Comparison of ENCODE assay signal across 24 cellular contexts in genomic region chr19:46289724-46290619, GRCh38. TPM values are rescaled to one million over a fixed set of nuclear protein-coding genes. Genes with fewer than 3 reads are reported as not detected.
A peak's percentile ranks its signal among the peaks of the same experiment; 100 is the strongest.
DNase-seq lines count a peak whose midpoint lies in the region; ATAC-seq, FAIRE-seq and TF ChIP-seq lines count a peak whose summit lies in the region.
"Had no signal": no experiment of that assay in that cellular context is flagged by ENCODE, and none has a peak within 500 bp of the region (broad histone marks: within the 10 kb centered on the region; RNA-seq: fewer than 3 reads in every experiment).

No MANE protein-coding gene starts in this region.

- peaks cover 21% of the 10 kb centered on the region for H3K9me3 ChIP-seq in A549
- H3K9me3 ChIP-seq in HCT116 (ENCODE audit: control insufficient read depth in 1 of 2, insufficient read depth in 1 of 2, low read depth in 1 of 2, low read length in 2 of 2): peaks cover 7% of the 10 kb centered on the region in 2 experiments; a peak in 2 of 4 replicates

- intact Hi-C loops in HCT116 (cut with micrococcal nuclease): no loop called here

- RAD21 ChIA-PET in HCT116 (lab: Charles Lee; ENCODE audit: low non-redundant PET in 1 of 2, low total read pairs in 2 of 2, uncharacterized antibody in 2 of 2, unreplicated experiment in 2 of 2): no interaction called here

- H3K27ac ChIP-seq in A549 (peak overlapping the region; percentile 4 to 60; a peak in 4 of 6 replicates), HCT116 (ENCODE audit: low read depth, low read length) (no peak overlapping the region), epithelial cell of prostate (peak overlapping the region; percentile 91), rectal smooth muscle tissue (ENCODE audit: low read depth, low read length) (peak overlapping the region; percentile 0)
- H3K27ac ChIP-seq: SK-N-MC, WERI-Rb-1 had no signal

- BruUV-seq in HCT116 (replicated peaks; lab: Mats Ljungman, UMichigan): no TSS peak

- CTCF ChIA-PET in A549 (lab: Yijun Ruan, JAX) (interaction anchor here (0.6 to 2.9 kb wide), 13 partner anchors 9 to 262 kb away, joined by 3 to 31 read pairs (median 4); partner anchors contain the start of gene PPP5C), HCT116 (lab: Charles Lee) (interaction anchor here (2.0 kb wide), 1 partner anchor 9 kb away, joined by 9 read pairs; no protein-coding TSS in a partner anchor), T-cell (lab: Charles Lee) (no interaction called here)

- peaks cover 10 to 13% of the 10 kb centered on the region in 2 donors for H3K27me3 Mint-ChIP-seq in T-cell

- 57% methylated on average over 4 of the region's 4 CpGs for WGBS in A549 (ENCODE audit: missing lambda C conversion rate)

- no peak for TF ChIP-seq CTCF in A549 (IDR thresholded peaks at IDR 0.05)
- TF ChIP-seq CTCF in HCT116 (IDR thresholded peaks at IDR 0.05 in 2 of 3, conservative IDR thresholded peaks at IDR 0.05 in 1 of 3; ENCODE audit: borderline replicate concordance in 1 of 3, insufficient read depth in 1 of 3, low read depth in 2 of 3, low read length in 2 of 3): no peak

- H3K36me3 ChIP-seq in HCT116 (ENCODE audit: control insufficient read depth in 1 of 2, insufficient read depth in 2 of 2, low read length in 2 of 2) (no peaks in the 10 kb centered on the region), rectal smooth muscle tissue (ENCODE audit: control insufficient read depth, insufficient read depth, low read length) (no peaks in the 10 kb centered on the region)
- H3K36me3 ChIP-seq: WERI-Rb-1 had no signal

- TF ChIP-seq POLR2A in A549 (IDR thresholded peaks at IDR 0.05; ENCODE audit: low read length) (no peak), HCT116 (IDR thresholded peaks at IDR 0.05; ENCODE audit: borderline replicate concordance, extremely low read depth, insufficient read depth, insufficient read length) (no peak)

- H3K27me3 ChIP-seq in HCT116 (ENCODE audit: insufficient read depth, low read length) (0 out of 2 replicates have a peak, but pooled peaks cover 4% of the 10 kb centered on the region), rectal smooth muscle tissue (ENCODE audit: control insufficient read depth, insufficient read depth, low read length) (no peaks in the 10 kb centered on the region)

- H3K79me2 ChIP-seq in HCT116 (ENCODE audit: insufficient read depth, low read length): no peaks in the 10 kb centered on the region

- no peak overlapping the region for H3K4me3 ChIP-seq in A549
- no peak overlapping the region for H3K4me3 ChIP-seq in HCT116 (replicated peaks in 1 of 2; ENCODE audit: low read depth in 1 of 2, low read length in 2 of 2)
- no peak overlapping the region for H3K4me3 ChIP-seq in rectal smooth muscle tissue (ENCODE audit: low read length)
- H3K4me3 ChIP-seq: SK-N-MC had no signal

- no peaks in the 10 kb centered on the region for H3K36me3 Mint-ChIP-seq in T-cell
- H3K36me3 Mint-ChIP-seq in activated naive CD4-positive, alpha-beta T cell treated with anti-CD3 and anti-CD28 coated beads, Interleukin-2, amount 50 U/mL, for 72 hours: peaks cover 0 to 6% of the 10 kb centered on the region in 2 donors
- H3K36me3 Mint-ChIP-seq: stimulated activated memory B cell treated with anti-CD40 and anti-IgM and Interleukin-4, amounts not matched to agents 10 μg/mL and 1 μg/mL and 100 μg/mL, for 72 hours had no signal

- H3K4me2 ChIP-seq in A549 (peak overlapping the region; percentile 68; the same call in 2 of the 3 replicates), HCT116 (ENCODE audit: low read length) (no peak overlapping the region; the same call in 1 of the 2 replicates)

- POLR2A ChIA-PET in A549 (lab: Yijun Ruan, JAX): interaction anchor here (1.0 to 1.6 kb wide), 2 partner anchors 9 to 84 kb away, joined by 5 to 6 read pairs; no protein-coding TSS in a partner anchor
- POLR2A ChIA-PET in HCT116 (lab: Charles Lee): no interaction called here
- POLR2A ChIA-PET in T-cell (lab: Charles Lee): no interaction called here

- H2AFZ ChIP-seq in HCT116 (ENCODE audit: low read depth, low read length, poor library complexity, severe bottlenecking): no peak overlapping the region

- no peak for TF ChIP-seq EP300 in A549 (IDR thresholded peaks at IDR 0.05)

- H3K4me3 Mint-ChIP-seq in T-cell: no peak overlapping the region
- H3K4me3 Mint-ChIP-seq: CD4-positive, alpha-beta T cell; stimulated activated memory B cell treated with anti-CD40 and anti-IgM and Interleukin-4, amounts not matched to agents 10 μg/mL and 1 μg/mL and 100 μg/mL, for 72 hours had no signal

- H3K27ac Mint-ChIP-seq in T-cell: no peak overlapping the region
- H3K27ac Mint-ChIP-seq in activated naive CD4-positive, alpha-beta T cell treated with anti-CD3 and anti-CD28 coated beads, Interleukin-2, amount 50 U/mL, for 72 hours: no peak overlapping the region
- H3K27ac Mint-ChIP-seq: CD4-positive, alpha-beta T cell; stimulated activated memory B cell treated with anti-CD40 and anti-IgM and Interleukin-4, amounts not matched to agents 10 μg/mL and 1 μg/mL and 100 μg/mL, for 72 hours had no signal

- peaks cover 4 to 10% (median 5%) of the 10 kb centered on the region in 3 donors for H3K9me3 Mint-ChIP-seq in T-cell
- peaks cover 6 to 12% of the 10 kb centered on the region in 2 donors for H3K9me3 Mint-ChIP-seq in activated naive CD4-positive, alpha-beta T cell treated with anti-CD3 and anti-CD28 coated beads, Interleukin-2, amount 50 U/mL, for 72 hours
- H3K9me3 Mint-ChIP-seq: CD4-positive, alpha-beta T cell had no signal

- FAIRE-seq in A549 (lab: Jason Lieb, UNC): no peak

- DNase-seq in A549 (ENCODE audit: low read depth in 1 of 2, low spot score in 1 of 2) (no peak), HCT116 (ENCODE audit: low read depth, low spot score) (no peak), epithelial cell of prostate (ENCODE audit: low read depth, low spot score) (no peak), T-cell (no peak), cerebellum (ENCODE audit: low spot score) (no peak)
- no peak for DNase-seq in activated naive CD4-positive, alpha-beta T cell treated with anti-CD3 and anti-CD28 coated beads, Interleukin-2, amount 50 U/mL, for 72 hours (ENCODE audit: low spot score in 2 of 2)
- DNase-seq: activated CD4-positive, alpha-beta T cell treated with anti-CD3 and anti-CD28 coated beads, Interleukin-2, amount 50 U/mL, for 1 hour; activated gamma-delta T cell treated with Interleukin-2 at 50 U/mL for 16 hours; activated T-cell treated with anti-CD3 and anti-CD28 coated beads for 4 hours; CD4-positive, alpha-beta T cell; central memory CD4-positive, alpha-beta T cell; GDM1; NCI-H187 treated with DMSO at 0.1 percent for 48 hours; NCI-H345; nucleus accumbens; retina; WERI-Rb-1 had no signal

- TF ChIP-seq RAD21 in A549 (conservative IDR thresholded peaks at IDR 0.05 in 1 of 2, IDR thresholded peaks at IDR 0.05 in 1 of 2) (no peak), HCT116 (IDR thresholded peaks at IDR 0.05; ENCODE audit: low read depth) (no peak)

- no peaks in the 10 kb centered on the region for H3K4me1 Mint-ChIP-seq in T-cell
- H3K4me1 Mint-ChIP-seq: stimulated activated memory B cell treated with anti-CD40 and anti-IgM and Interleukin-4, amounts not matched to agents 10 μg/mL and 1 μg/mL and 100 μg/mL, for 72 hours had no signal

- peaks cover 11% of the 10 kb centered on the region for H3K4me1 ChIP-seq in A549
- H3K4me1 ChIP-seq in HCT116 (ENCODE audit: control insufficient read depth in 1 of 2, insufficient read depth in 2 of 2, low read length in 2 of 2): peaks cover 0 to 9% of the 10 kb centered on the region in 2 experiments; a peak in 2 of 4 replicates
- no peaks in the 10 kb centered on the region for H3K4me1 ChIP-seq in rectal smooth muscle tissue (ENCODE audit: control insufficient read depth, insufficient read depth, low read length)

- no peaks in the 10 kb centered on the region for H4K20me1 ChIP-seq in HCT116 (ENCODE audit: insufficient read depth)

- H3K9ac ChIP-seq in HCT116 (ENCODE audit: low read length): no peak overlapping the region
- H3K9ac ChIP-seq in rectal smooth muscle tissue (ENCODE audit: low read length): no peak overlapping the region

- ATAC-seq in A549 (no peak), HCT116 (no peak), T-cell (replicated peaks in 1 of 4) (no peak), HG03520 (IDR thresholded peaks at IDR 0.05; ENCODE audit: unreplicated experiment) (no peak)
- no peak for ATAC-seq in activated naive CD4-positive, alpha-beta T cell treated with anti-CD3 and anti-CD28 coated beads, Interleukin-2, amount 50 U/mL, for 72 hours
- ATAC-seq: left lobe of liver; stimulated activated memory B cell treated with anti-CD40 and anti-IgM and Interleukin-4, amounts not matched to agents 10 μg/mL and 1 μg/mL and 100 μg/mL, for 72 hours had no signal

- no peaks in the 10 kb centered on the region for H3K9me2 ChIP-seq in HCT116 (ENCODE audit: insufficient read depth)

TF ChIP-seq in HCT116, 20 proteins besides CTCF, POLR2A, EP300 and RAD21:
- TF ChIP-seq YY1 (IDR thresholded peaks at IDR 0.05; ENCODE audit: extremely low read depth, insufficient replicate concordance, low read depth, low read length): peak; percentile 35
- no peak for TF ChIP-seq EZH2 (IDR thresholded peaks at IDR 0.05)

RNA-seq across cellular contexts. Expression of gene HIF3A, which starts 6.9 kb away (rescaled TPM):
- polyA plus RNA-seq in A549 (2011; rRNA removed) (not detected in 2 replicates), A549 (2017; fragmentation: RNase III; extraction: RNeasy Plus Mini Kit Qiagen cat#74134 plus additional on column Dnase treatment) (not detected in 3 replicates)
- polyA plus RNA-seq in A549 (2012; cell fraction: cytosol; rRNA removed): under 0.01 and 0.01 TPM in 2 replicates
- polyA plus RNA-seq in A549 (2012; cell fraction: nucleus; rRNA removed): not detected in 2 replicates
- polyA minus RNA-seq in A549 (2011; rRNA and poly(A)+ RNA removed): 0.08 TPM in 1 of 2 replicates, not detected in the other
- total RNA-seq in HCT116 (2021; ENCODE audit: unreplicated experiment) (0.98 TPM), T-cell (under 1 TPM in 3 of 5 donors, not detected in 2; 0.13 to 0.76 (median 0.26) TPM), cerebellum (19.9 TPM)
- 0.19 and 0.27 TPM in 2 replicates for polyA plus RNA-seq in HCT116 (2012)
- total RNA-seq in activated naive CD4-positive, alpha-beta T cell treated with anti-CD3 and anti-CD28 coated beads, Interleukin-2, amount 50 U/mL, for 72 hours: not detected
- total RNA-seq: CD4-positive, alpha-beta T cell; HT-29; T-helper 2 cell treated with Interferon-gamma antibody and Interleukin-4, amounts not matched to agents 100 ng/mL and 5 ng/mL, for 36 hours had no signal

RNA-seq across cellular contexts. Expression of gene PPP5C, which starts 56.9 kb away (rescaled TPM):
- polyA plus RNA-seq in A549 (2011; rRNA removed) (107 and 126 TPM in 2 replicates), A549 (2017; fragmentation: RNase III; extraction: RNeasy Plus Mini Kit Qiagen cat#74134 plus additional on column Dnase treatment) (93.5 to 99.8 TPM (median 94.2 TPM) in 3 replicates)
- polyA plus RNA-seq in A549 (2012; cell fraction: cytosol; rRNA removed): 209 and 213 TPM in 2 replicates
- 445 and 456 TPM in 2 replicates for polyA plus RNA-seq in A549 (2012; cell fraction: nucleus; rRNA removed)
- 118 and 135 TPM in 2 replicates for polyA minus RNA-seq in A549 (2011; rRNA and poly(A)+ RNA removed)
- total RNA-seq in HCT116 (2021; ENCODE audit: unreplicated experiment) (102 TPM), T-cell (10 to 100 TPM; 40.3 to 59.7 (median 42.8) TPM), cerebellum (49.1 TPM)
- 99.9 and 106 TPM in 2 replicates for polyA plus RNA-seq in HCT116 (2012)
- 100 to 1,000 TPM in 1 of 2 donors, 10 to 100 TPM in 1; 73.6 to 118 TPM for total RNA-seq in activated naive CD4-positive, alpha-beta T cell treated with anti-CD3 and anti-CD28 coated beads, Interleukin-2, amount 50 U/mL, for 72 hours

Comparison
In these comparisons a context has a peak if more than half of its experiments do, and no peak if none do; other contexts are left out.
1. RNA of gene HIF3A, which starts 6.9 kb away (total RNA-seq): 19.9 TPM in cerebellum (single experiment); 0.98 TPM in HCT116 (single experiment), 0.13 to 0.76 TPM in T-cell and not detected in activated naive CD4-positive, alpha-beta T cell treated with anti-CD3 and anti-CD28 coated beads, Interleukin-2, amount 50 U/mL, for 72 hours; every median in the first group is over 10 times any median in the second.
2. CTCF ChIA-PET loops: an anchor here in A549 (0.6 to 2.9 kb wide) and HCT116 (2.0 kb wide); none called in T-cell.